ENCODE assay signal across 1 cellular context in the genomic region with DNA sequence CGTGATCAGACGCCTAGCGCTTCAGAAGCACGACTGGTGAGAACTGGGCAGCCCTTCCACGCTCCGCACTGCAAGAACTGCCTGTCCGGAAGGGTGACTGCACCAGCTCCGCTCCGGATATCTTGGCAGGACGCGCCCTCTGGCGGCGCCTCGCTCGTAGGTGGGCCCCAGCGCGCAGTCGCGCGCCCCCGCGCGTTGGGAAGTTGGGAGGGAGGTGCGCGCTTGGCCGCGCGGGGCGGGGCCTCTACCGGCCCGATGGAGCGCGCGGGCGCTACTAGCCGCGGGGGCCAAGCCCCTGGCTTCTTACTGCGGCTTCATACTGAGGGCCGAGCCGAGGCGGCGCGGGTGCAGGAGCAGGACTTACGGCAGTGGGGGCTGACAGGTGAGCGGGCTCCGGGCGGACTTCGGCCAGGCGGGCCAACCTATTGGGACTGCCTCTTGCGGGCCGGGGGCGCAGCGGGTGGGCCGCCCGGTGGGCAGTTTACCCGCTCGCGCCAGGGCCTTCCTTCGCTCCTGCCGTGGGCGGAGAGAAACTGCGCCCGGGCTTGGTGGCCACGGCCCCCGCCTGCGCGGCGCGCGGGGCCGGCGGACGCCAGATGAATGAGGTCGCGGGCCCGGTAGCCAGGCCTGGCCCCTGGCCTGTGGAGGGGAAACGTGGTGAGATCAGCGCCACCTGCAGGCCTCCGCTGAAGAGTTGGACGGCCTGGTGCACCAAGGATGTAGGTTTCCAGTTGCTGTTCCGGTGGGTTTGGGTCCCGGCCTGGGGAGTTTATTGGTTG.
TF ChIP-seq lines count a peak whose summit lies in the region.

A gene (plus strand): TSS at position 236 of the 779 bp plus-strand sequence. CDS start 20 bp downstream, at position 256.

TF ChIP-seq in A549, 52 proteins besides CTCF, POLR2A, EP300 and RAD21 (continued from another document):
- TF ChIP-seq MAZ (IDR thresholded peaks at IDR 0.05; ENCODE audit: borderline replicate concordance, low read depth, low read length) (peak; percentile 83; the same call in 1 of the 2 replicates), KDM5A (IDR thresholded peaks at IDR 0.05) (peak; percentile 37; the same call in 1 of the 2 replicates), HDAC2 (IDR thresholded peaks at IDR 0.05) (no peak), HOXA7 (CRISPR knock-in tag; IDR thresholded peaks at IDR 0.05) (no peak), EHF (CRISPR knock-in tag; IDR thresholded peaks at IDR 0.05) (no peak), GATA3 (IDR thresholded peaks at IDR 0.05; ENCODE audit: borderline replicate concordance) (no peak; the same call in 1 of the 2 replicates), PHF8 (IDR thresholded peaks at IDR 0.05; ENCODE audit: borderline replicate concordance, low read depth) (peak; percentile 98), SMC3 (IDR thresholded peaks at IDR 0.05) (peak; percentile 94), CHD4 (IDR thresholded peaks at IDR 0.05; ENCODE audit: borderline replicate concordance) (no peak)
- TF ChIP-seq, protein P1, sequence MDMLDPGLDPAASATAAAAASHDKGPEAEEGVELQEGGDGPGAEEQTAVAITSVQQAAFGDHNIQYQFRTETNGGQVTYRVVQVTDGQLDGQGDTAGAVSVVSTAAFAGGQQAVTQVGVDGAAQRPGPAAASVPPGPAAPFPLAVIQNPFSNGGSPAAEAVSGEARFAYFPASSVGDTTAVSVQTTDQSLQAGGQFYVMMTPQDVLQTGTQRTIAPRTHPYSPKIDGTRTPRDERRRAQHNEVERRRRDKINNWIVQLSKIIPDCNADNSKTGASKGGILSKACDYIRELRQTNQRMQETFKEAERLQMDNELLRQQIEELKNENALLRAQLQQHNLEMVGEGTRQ (IDR thresholded peaks at IDR 0.05) = no peak
- TF ChIP-seq, protein P2, sequence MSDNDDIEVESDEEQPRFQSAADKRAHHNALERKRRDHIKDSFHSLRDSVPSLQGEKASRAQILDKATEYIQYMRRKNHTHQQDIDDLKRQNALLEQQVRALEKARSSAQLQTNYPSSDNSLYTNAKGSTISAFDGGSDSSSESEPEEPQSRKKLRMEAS (IDR thresholded peaks at IDR 0.05) = peak; percentile 80
TF ChIP-seq in A549: peak in this region for 10.
